Comparison of ENCODE assay signal across 1 cellular context in the genomic region with DNA sequence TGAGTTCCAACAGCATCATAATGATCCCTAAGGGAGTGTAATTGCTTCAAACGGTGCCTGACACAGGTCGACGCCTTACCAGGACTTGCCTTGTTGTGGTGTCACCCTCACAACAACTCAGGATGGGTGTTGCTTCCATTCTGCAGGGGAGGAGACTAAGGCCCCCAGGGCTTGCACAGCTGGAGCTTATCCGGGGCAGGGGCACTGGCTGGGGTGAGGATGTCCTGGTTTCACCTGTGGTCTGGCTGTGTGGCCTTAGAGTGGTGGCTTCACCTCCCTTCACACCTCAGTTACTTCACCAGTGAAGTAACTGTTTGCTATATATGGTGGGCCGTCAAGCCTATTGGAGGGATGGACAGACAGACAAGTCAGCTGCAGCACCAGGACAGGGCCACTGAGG.
TF ChIP-seq lines count a peak whose summit lies in the region.

No MANE protein-coding gene starts in this region.

TF ChIP-seq in WTC11, 78 proteins besides CTCF, POLR2A, EP300 and RAD21 (continued from another document):
- TF ChIP-seq, protein P1, sequence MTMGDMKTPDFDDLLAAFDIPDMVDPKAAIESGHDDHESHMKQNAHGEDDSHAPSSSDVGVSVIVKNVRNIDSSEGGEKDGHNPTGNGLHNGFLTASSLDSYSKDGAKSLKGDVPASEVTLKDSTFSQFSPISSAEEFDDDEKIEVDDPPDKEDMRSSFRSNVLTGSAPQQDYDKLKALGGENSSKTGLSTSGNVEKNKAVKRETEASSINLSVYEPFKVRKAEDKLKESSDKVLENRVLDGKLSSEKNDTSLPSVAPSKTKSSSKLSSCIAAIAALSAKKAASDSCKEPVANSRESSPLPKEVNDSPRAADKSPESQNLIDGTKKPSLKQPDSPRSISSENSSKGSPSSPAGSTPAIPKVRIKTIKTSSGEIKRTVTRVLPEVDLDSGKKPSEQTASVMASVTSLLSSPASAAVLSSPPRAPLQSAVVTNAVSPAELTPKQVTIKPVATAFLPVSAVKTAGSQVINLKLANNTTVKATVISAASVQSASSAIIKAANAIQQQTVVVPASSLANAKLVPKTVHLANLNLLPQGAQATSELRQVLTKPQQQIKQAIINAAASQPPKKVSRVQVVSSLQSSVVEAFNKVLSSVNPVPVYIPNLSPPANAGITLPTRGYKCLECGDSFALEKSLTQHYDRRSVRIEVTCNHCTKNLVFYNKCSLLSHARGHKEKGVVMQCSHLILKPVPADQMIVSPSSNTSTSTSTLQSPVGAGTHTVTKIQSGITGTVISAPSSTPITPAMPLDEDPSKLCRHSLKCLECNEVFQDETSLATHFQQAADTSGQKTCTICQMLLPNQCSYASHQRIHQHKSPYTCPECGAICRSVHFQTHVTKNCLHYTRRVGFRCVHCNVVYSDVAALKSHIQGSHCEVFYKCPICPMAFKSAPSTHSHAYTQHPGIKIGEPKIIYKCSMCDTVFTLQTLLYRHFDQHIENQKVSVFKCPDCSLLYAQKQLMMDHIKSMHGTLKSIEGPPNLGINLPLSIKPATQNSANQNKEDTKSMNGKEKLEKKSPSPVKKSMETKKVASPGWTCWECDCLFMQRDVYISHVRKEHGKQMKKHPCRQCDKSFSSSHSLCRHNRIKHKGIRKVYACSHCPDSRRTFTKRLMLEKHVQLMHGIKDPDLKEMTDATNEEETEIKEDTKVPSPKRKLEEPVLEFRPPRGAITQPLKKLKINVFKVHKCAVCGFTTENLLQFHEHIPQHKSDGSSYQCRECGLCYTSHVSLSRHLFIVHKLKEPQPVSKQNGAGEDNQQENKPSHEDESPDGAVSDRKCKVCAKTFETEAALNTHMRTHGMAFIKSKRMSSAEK (CRISPR knock-in tag; IDR thresholded peaks at IDR 0.05; ENCODE audit: borderline replicate concordance) = no peak
- TF ChIP-seq SMAD3 (CRISPR knock-in tag; IDR thresholded peaks at IDR 0.05; ENCODE audit: borderline replicate concordance) (no peak), JUN (CRISPR knock-in tag; IDR thresholded peaks at IDR 0.05) (no peak), PRRX2 (CRISPR knock-in tag; IDR thresholded peaks at IDR 0.05) (no peak)
- TF ChIP-seq, protein P2, sequence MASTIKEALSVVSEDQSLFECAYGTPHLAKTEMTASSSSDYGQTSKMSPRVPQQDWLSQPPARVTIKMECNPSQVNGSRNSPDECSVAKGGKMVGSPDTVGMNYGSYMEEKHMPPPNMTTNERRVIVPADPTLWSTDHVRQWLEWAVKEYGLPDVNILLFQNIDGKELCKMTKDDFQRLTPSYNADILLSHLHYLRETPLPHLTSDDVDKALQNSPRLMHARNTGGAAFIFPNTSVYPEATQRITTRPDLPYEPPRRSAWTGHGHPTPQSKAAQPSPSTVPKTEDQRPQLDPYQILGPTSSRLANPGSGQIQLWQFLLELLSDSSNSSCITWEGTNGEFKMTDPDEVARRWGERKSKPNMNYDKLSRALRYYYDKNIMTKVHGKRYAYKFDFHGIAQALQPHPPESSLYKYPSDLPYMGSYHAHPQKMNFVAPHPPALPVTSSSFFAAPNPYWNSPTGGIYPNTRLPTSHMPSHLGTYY (CRISPR knock-in tag; IDR thresholded peaks at IDR 0.05) = no peak
- TF ChIP-seq, protein P3, sequence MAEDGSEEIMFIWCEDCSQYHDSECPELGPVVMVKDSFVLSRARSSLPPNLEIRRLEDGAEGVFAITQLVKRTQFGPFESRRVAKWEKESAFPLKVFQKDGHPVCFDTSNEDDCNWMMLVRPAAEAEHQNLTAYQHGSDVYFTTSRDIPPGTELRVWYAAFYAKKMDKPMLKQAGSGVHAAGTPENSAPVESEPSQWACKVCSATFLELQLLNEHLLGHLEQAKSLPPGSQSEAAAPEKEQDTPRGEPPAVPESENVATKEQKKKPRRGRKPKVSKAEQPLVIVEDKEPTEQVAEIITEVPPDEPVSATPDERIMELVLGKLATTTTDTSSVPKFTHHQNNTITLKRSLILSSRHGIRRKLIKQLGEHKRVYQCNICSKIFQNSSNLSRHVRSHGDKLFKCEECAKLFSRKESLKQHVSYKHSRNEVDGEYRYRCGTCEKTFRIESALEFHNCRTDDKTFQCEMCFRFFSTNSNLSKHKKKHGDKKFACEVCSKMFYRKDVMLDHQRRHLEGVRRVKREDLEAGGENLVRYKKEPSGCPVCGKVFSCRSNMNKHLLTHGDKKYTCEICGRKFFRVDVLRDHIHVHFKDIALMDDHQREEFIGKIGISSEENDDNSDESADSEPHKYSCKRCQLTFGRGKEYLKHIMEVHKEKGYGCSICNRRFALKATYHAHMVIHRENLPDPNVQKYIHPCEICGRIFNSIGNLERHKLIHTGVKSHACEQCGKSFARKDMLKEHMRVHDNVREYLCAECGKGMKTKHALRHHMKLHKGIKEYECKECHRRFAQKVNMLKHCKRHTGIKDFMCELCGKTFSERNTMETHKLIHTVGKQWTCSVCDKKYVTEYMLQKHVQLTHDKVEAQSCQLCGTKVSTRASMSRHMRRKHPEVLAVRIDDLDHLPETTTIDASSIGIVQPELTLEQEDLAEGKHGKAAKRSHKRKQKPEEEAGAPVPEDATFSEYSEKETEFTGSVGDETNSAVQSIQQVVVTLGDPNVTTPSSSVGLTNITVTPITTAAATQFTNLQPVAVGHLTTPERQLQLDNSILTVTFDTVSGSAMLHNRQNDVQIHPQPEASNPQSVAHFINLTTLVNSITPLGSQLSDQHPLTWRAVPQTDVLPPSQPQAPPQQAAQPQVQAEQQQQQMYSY (CRISPR knock-in tag; IDR thresholded peaks at IDR 0.05) = no peak
